13 cellular contexts compared by ENCODE assay signal in genomic region chr16:72932050-72932449, GRCh38.
DNase-seq lines count a peak whose midpoint lies in the region; ATAC-seq and TF ChIP-seq lines count a peak whose summit lies in the region.
"Had no signal": no experiment of that assay in that cellular context is flagged by ENCODE, and none has a peak within 500 bp of the region (broad histone marks: within the 10 kb centered on the region; RNA-seq: fewer than 3 reads in every experiment).

No MANE protein-coding gene starts in this region.

- intact Hi-C loops in A673 (cut with micrococcal nuclease; ENCODE audit: unreplicated experiment) (loop anchor here (10.0 kb wide), 1 partner anchor 123 kb away; no protein-coding TSS in a partner anchor), colonic mucosa (cut with DNase I) (loop anchor here (10.0 kb wide), 1 partner anchor 243 kb away; no protein-coding TSS in a partner anchor)

- POLR2A ChIA-PET in A673 (lab: Charles Lee; ENCODE audit: low non-redundant PET) = interaction anchor here (0.7 kb wide), 1 partner anchor 54 kb away, joined by 8 read pairs; no protein-coding TSS in a partner anchor

- no peak for TF ChIP-seq CTCF in A673 (conservative IDR thresholded peaks at IDR 0.05; ENCODE audit: low read depth, low read length)
- no peak for TF ChIP-seq CTCF in colonic mucosa (IDR thresholded peaks at IDR 0.05)

- peaks cover 7 to 11% (median 8%) of the 10 kb centered on the region in 3 donors for H3K4me1 Mint-ChIP-seq in naive B cell

- H3K27me3 Mint-ChIP-seq in naive B cell = no peaks in the 10 kb centered on the region

- peaks cover 0 to 8% of the 10 kb centered on the region in 2 donors for H3K36me3 Mint-ChIP-seq in naive B cell

- no peaks in the 10 kb centered on the region for H3K36me3 ChIP-seq in A673 (ENCODE audit: insufficient read depth, low read length, poor library complexity, severe bottlenecking)
- H3K36me3 ChIP-seq in colonic mucosa = no peaks in the 10 kb centered on the region

- H3K4me3 ChIP-seq in A673 (ENCODE audit: low read depth, low read length, poor library complexity, severe bottlenecking) (no peak overlapping the region), colonic mucosa (no peak overlapping the region)

- H3K9me3 Mint-ChIP-seq in naive B cell = peaks cover 0 to 3% (median 0%) of the 10 kb centered on the region in 7 donors

- no peak overlapping the region for H3K4me3 Mint-ChIP-seq in naive B cell

- peak overlapping the region; percentile 29 for H3K27ac ChIP-seq in A673 (ENCODE audit: low read depth, low read length, poor library complexity, severe bottlenecking)
- peak overlapping the region; percentile 14 for H3K27ac ChIP-seq in colonic mucosa

- DNase-seq in A673 (ENCODE audit: low spot score) (no peak), colonic mucosa (no peak), naive B cell (no peak), MV-4-11 (lab: John Stamatoyannopoulos, UW) (no peak)
- DNase-seq in effector CD8-positive, alpha-beta T cell (lab: John Stamatoyannopoulos, UW) = no peak
- no peak for DNase-seq in stimulated activated CD4-positive, alpha-beta T cell treated with anti-CD3 and anti-CD28 coated beads, Interleukin-4, amount 100 ng/mL, for 24 hours
- DNase-seq: activated effector memory CD4-positive, alpha-beta T cell treated with anti-CD3 and anti-CD28 coated beads, Interleukin-2, amount 50 U/mL, for 16 hours; C1 segment of cervical spinal cord; foreskin melanocyte; NCI-H1092 had no signal

- BruUV-seq in A673 (replicated peaks; lab: Mats Ljungman, UMichigan) = no TSS peak

- H3K9ac ChIP-seq in colonic mucosa (ENCODE audit: low read depth in 2 of 2, low read length in 2 of 2) = no peak overlapping the region

- H3K27ac Mint-ChIP-seq in naive B cell = peak overlapping the region in 4 of 6 donors; percentile 17 to 57 (median 50)

- H3K27me3 ChIP-seq in A673 (replicated peaks; ENCODE audit: insufficient read depth, low read depth, low read length, poor library complexity) (no peaks in the 10 kb centered on the region), colonic mucosa (no peaks in the 10 kb centered on the region)

- no peaks in the 10 kb centered on the region for H3K9me3 ChIP-seq in A673 (ENCODE audit: low read depth, low read length, poor library complexity, severe bottlenecking)
- H3K9me3 ChIP-seq in colonic mucosa = no peaks in the 10 kb centered on the region

- ATAC-seq in HG02884 (IDR thresholded peaks at IDR 0.05; ENCODE audit: unreplicated experiment) (peak; percentile 56), naive B cell (ENCODE audit: low read depth in 2 of 2) (peak; percentile 25 to 62)
- ATAC-seq in activated CD4-positive, CD25-positive, alpha-beta regulatory T cell treated with anti-CD3 and anti-CD28 coated beads, Interleukin-2, amount 50 U/mL, for 24 hours = no peak
- ATAC-seq: SK-N-SH treated with all-trans-retinoic acid at 6 μM for 48 hours had no signal

- CTCF ChIA-PET in A673 (lab: Charles Lee) = interaction anchor here (0.6 kb wide), 1 partner anchor 58 kb away, joined by 4 read pairs; no protein-coding TSS in a partner anchor

- peaks cover 64% of the 10 kb centered on the region for H3K4me1 ChIP-seq in A673 (ENCODE audit: insufficient read depth, low read length, poor library complexity, severe bottlenecking)
- peaks cover 7% of the 10 kb centered on the region for H3K4me1 ChIP-seq in colonic mucosa

Comparison
In these comparisons a context has a peak if more than half of its experiments do, and no peak if none do; other contexts are left out.
1. ATAC-seq: peak in HG02884 (single experiment) and naive B cell (2 of 2); none in activated CD4-positive, CD25-positive, alpha-beta regulatory T cell treated with anti-CD3 and anti-CD28 coated beads, Interleukin-2, amount 50 U/mL, for 24 hours (0 of 2).